ENCODE assay signal across 24 cellular contexts in the genomic region with DNA sequence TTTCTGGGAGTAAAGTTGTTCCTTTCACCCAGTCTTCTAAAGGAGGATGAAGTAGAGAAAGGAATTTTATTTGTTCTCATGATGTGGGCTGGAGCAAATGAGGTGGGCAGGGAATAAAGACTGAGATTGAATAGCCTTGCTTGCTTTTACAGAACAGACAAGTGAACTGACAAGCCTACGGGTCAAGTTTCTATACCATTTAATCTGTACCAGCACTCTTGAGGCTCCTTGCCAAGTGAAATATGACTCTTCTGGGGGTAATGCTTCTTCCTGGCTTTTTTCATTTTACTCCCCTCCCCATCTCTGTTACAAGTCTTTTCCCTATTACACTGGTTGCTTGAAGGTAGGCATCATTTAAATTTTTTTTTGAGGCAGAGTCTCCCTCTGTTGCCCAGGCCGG.
"Had no signal": no experiment of that assay in that cellular context is flagged by ENCODE, and none has a peak within 500 bp of the region (broad histone marks: within the 10 kb centered on the region; RNA-seq: fewer than 3 reads in every experiment).

No MANE protein-coding gene starts in this region.

- H3K27me3 Mint-ChIP-seq: activated B cell treated with CpG ODN at 0.5 μM for 24 hours; activated CD4-positive, alpha-beta T cell treated with anti-CD3 and anti-CD28 coated beads for 36 hours; dendritic cell treated with granulocyte-macrophage colony-stimulating factor and Interleukin-4, amounts not matched to agents 40 ng/mL and 50 ng/mL, for 4 days; naive thymus-derived CD4-positive, alpha-beta T cell; type B pancreatic cell had no signal

- H3K27ac ChIP-seq: body of pancreas, left ventricle myocardium inferior, psoas muscle, right atrium auricular region, spleen, thoracic aorta, vagina had no signal

- H3K4me1 Mint-ChIP-seq: activated B cell treated with CpG ODN at 0.5 μM for 24 hours; naive thymus-derived CD4-positive, alpha-beta T cell had no signal

- H3K4me1 ChIP-seq: body of pancreas, left ventricle myocardium inferior, psoas muscle, right atrium auricular region, spleen, vagina had no signal

- H3K9me3 Mint-ChIP-seq: dendritic cell treated with granulocyte-macrophage colony-stimulating factor and Interleukin-4, amounts not matched to agents 40 ng/mL and 50 ng/mL, for 4 days had no signal

- DNase-seq: activated B cell treated with CpG ODN at 0.5 μM for 24 hours; activated CD4-positive, alpha-beta T cell treated with anti-CD3 and anti-CD28 coated beads for 36 hours; activated CD4-positive, alpha-beta T cell treated with anti-CD3 and anti-CD28 coated beads, Interleukin-2, amount 50 U/mL, for 4 hours; activated CD8-positive, alpha-beta memory T cell treated with anti-CD3 and anti-CD28 coated beads for 24 hours; activated CD8-positive, alpha-beta memory T cell treated with anti-CD3 and anti-CD28 coated beads, Interleukin-2, amount 50 U/mL, for 4 hours; activated naive CD4-positive, alpha-beta T cell; activated T-cell treated with anti-CD3 and anti-CD28 coated beads, Interleukin-2, amount 50 U/mL, for 4 hours; body of pancreas; effector CD4-positive, alpha-beta T cell; erythroblast; foreskin fibroblast; left ventricle myocardium inferior; naive thymus-derived CD4-positive, alpha-beta T cell; psoas muscle; spleen; stimulated activated CD4-positive, alpha-beta T cell treated with anti-CD3 and anti-CD28 coated beads, Interleukin-4, amount 100 ng/mL, for 1 hour; stimulated activated naive CD4-positive, alpha-beta T cell; T-helper 9 cell had no signal

- H3K4me3 ChIP-seq: body of pancreas, left ventricle myocardium inferior, psoas muscle, right atrium auricular region, spleen, thoracic aorta, vagina had no signal

- H3K27me3 ChIP-seq: body of pancreas, right atrium auricular region, spleen, vagina had no signal

- H3K9me3 ChIP-seq: body of pancreas, psoas muscle, right atrium auricular region, thoracic aorta, vagina had no signal

- H3K36me3 ChIP-seq: thoracic aorta had no signal

- ATAC-seq: activated CD4-positive, alpha-beta T cell treated with anti-CD3 and anti-CD28 coated beads for 36 hours; activated T-cell treated with anti-CD3 and anti-CD28 coated beads, Interleukin-2, amount 50 U/mL, for 4 hours; body of pancreas; naive thymus-derived CD4-positive, alpha-beta T cell; psoas muscle had no signal

- H3K27ac Mint-ChIP-seq: activated B cell treated with CpG ODN at 0.5 μM for 24 hours; activated CD4-positive, alpha-beta T cell treated with anti-CD3 and anti-CD28 coated beads for 36 hours; activated T-helper 2 cell treated with anti-CD3 and anti-CD28 coated beads, Interferon-gamma antibody, Interleukin-2, Interleukin-4, amounts not matched to agents 10 μg/mL and 5 μg/mL and 100 μg/mL, durations not matched to agents 14 hours and 24 hours and 36 hours; dendritic cell treated with granulocyte-macrophage colony-stimulating factor and Interleukin-4, amounts not matched to agents 40 ng/mL and 50 ng/mL, for 4 days; naive thymus-derived CD4-positive, alpha-beta T cell; type B pancreatic cell had no signal

- H3K4me3 Mint-ChIP-seq: activated B cell treated with CpG ODN at 0.5 μM for 24 hours; activated CD4-positive, alpha-beta T cell treated with anti-CD3 and anti-CD28 coated beads for 36 hours; activated T-cell treated with anti-CD3 and anti-CD28 coated beads, Interleukin-2, amount 50 U/mL, for 4 hours; dendritic cell treated with granulocyte-macrophage colony-stimulating factor and Interleukin-4, amounts not matched to agents 40 ng/mL and 50 ng/mL, for 4 days; naive thymus-derived CD4-positive, alpha-beta T cell; type B pancreatic cell had no signal
